ENCODE assay signal across 8 cellular contexts in genomic region chr2:60840880-60841279, GRCh38. TPM values are rescaled to one million over a fixed set of nuclear protein-coding genes. Genes with fewer than 3 reads are reported as not detected.
DNase-seq lines count a peak whose midpoint lies in the region; ATAC-seq, FAIRE-seq and TF ChIP-seq lines count a peak whose summit lies in the region.

No MANE protein-coding gene starts in this region.

- no peak overlapping the region for H3K27ac Mint-ChIP-seq in CD4-positive, alpha-beta T cell
- no peak overlapping the region for H3K27ac Mint-ChIP-seq in WTC11

- CTCF ChIA-PET in CD4-positive, alpha-beta T cell (lab: Charles Lee), result no interaction called here
- CTCF ChIA-PET in WTC11 (lab: Charles Lee), result no interaction called here

- H3K79me2 ChIP-seq in OCI-LY3 (ENCODE audit: low read length), result no peaks in the 10 kb centered on the region

- H3K27me3 ChIP-seq in CD4-positive, alpha-beta T cell (ENCODE audit: control insufficient read depth, insufficient read depth, low read length), result no peaks in the 10 kb centered on the region
- H3K27me3 ChIP-seq in OCI-LY3 (ENCODE audit: low read depth, low read length) (no peaks in the 10 kb centered on the region), stomach (no peaks in the 10 kb centered on the region)

- peak; percentile 46 for ATAC-seq in CD4-positive, alpha-beta T cell (ENCODE audit: poor library complexity)
- ATAC-seq in HG02981 (IDR thresholded peaks at IDR 0.05; ENCODE audit: unreplicated experiment), result peak; percentile 48
- no peak for ATAC-seq in WTC11

- peak; percentile 97 for FAIRE-seq in GM19239 (lab: Jason Lieb, UNC)

- no peaks in the 10 kb centered on the region for H3K27me3 Mint-ChIP-seq in CD4-positive, alpha-beta T cell
- H3K27me3 Mint-ChIP-seq in WTC11 (ENCODE audit: low read depth), result peaks cover 74% of the 10 kb centered on the region

- H3K9me3 ChIP-seq in CD4-positive, alpha-beta T cell (ENCODE audit: control insufficient read depth, low read length), result no peaks in the 10 kb centered on the region
- H3K9me3 ChIP-seq in OCI-LY3 (ENCODE audit: insufficient read depth, low read length), result peaks cover 3% of the 10 kb centered on the region; the same call in 1 of the 2 replicates
- H3K9me3 ChIP-seq in stomach, result no peaks in the 10 kb centered on the region

- H2AFZ ChIP-seq in OCI-LY3 (ENCODE audit: low read depth, low read length), result peak overlapping the region; percentile 35; the same call in 1 of the 2 replicates

- H3K36me3 ChIP-seq in OCI-LY3 (replicated peaks; ENCODE audit: low read depth, low read length), result no peaks in the 10 kb centered on the region
- no peaks in the 10 kb centered on the region for H3K36me3 ChIP-seq in stomach

- peak overlapping the region; percentile 57 for H3K4me3 ChIP-seq in OCI-LY3 (ENCODE audit: low read length)
- no peak overlapping the region for H3K4me3 ChIP-seq in stomach

- no peak for TF ChIP-seq EP300 in stomach (IDR thresholded peaks at IDR 0.05)

- H4K20me1 ChIP-seq in OCI-LY3 (ENCODE audit: insufficient read depth, low read length), result no peaks in the 10 kb centered on the region

- intact Hi-C loops in CD4-positive, alpha-beta T cell (cut with DNase I, micrococcal nuclease), result no loop called here
- intact Hi-C loops in stomach (cut with DNase I; ENCODE audit: low total_unique reads), result no loop called here

- no peaks in the 10 kb centered on the region for H3K36me3 Mint-ChIP-seq in CD4-positive, alpha-beta T cell (ENCODE audit: low read depth)
- no peaks in the 10 kb centered on the region for H3K36me3 Mint-ChIP-seq in WTC11

- no peak overlapping the region for H3K4me3 Mint-ChIP-seq in CD4-positive, alpha-beta T cell
- H3K4me3 Mint-ChIP-seq in WTC11, result no peak overlapping the region

- no peak overlapping the region for H3K27ac ChIP-seq in CD4-positive, alpha-beta T cell (ENCODE audit: low read depth, low read length)
- H3K27ac ChIP-seq in OCI-LY3 (ENCODE audit: low read length) (peak overlapping the region; percentile 87), stomach (no peak overlapping the region)

- no peak for TF ChIP-seq CTCF in CD4-positive, alpha-beta T cell (IDR thresholded peaks at IDR 0.05)
- TF ChIP-seq CTCF in OCI-LY3 (IDR thresholded peaks at IDR 0.05; ENCODE audit: low read depth, low read length), result no peak
- TF ChIP-seq CTCF in WTC11 (IDR thresholded peaks at IDR 0.05), result no peak
- TF ChIP-seq CTCF in stomach (IDR thresholded peaks at IDR 0.05), result no peak

- H3K4me2 ChIP-seq in OCI-LY3 (ENCODE audit: low read length), result peak overlapping the region; percentile 61

- peaks cover 11% of the 10 kb centered on the region for H3K4me1 Mint-ChIP-seq in CD4-positive, alpha-beta T cell (ENCODE audit: low read depth)
- H3K4me1 Mint-ChIP-seq in WTC11, result peaks cover 7% of the 10 kb centered on the region

- peak overlapping the region; percentile 51 for H3K9ac ChIP-seq in OCI-LY3 (ENCODE audit: low read length)

- no peak for TF ChIP-seq POLR2A in stomach (IDR thresholded peaks at IDR 0.05)

- H3K9me3 Mint-ChIP-seq in CD4-positive, alpha-beta T cell, result no peaks in the 10 kb centered on the region
- no peaks in the 10 kb centered on the region for H3K9me3 Mint-ChIP-seq in WTC11

- WGBS in stomach, 5 donors, result 60 to 75% (median 71%) methylated on average over 7 of the region's 7 CpGs

- DNase-seq in CD4-positive, alpha-beta T cell, result no peak
- DNase-seq in GM19239 (ENCODE audit: insufficient read length, low spot score) (no peak), AML-193 (lab: John Stamatoyannopoulos, UW) (no peak), WTC11 (ENCODE audit: low spot score) (no peak), stomach (no peak)
- no peak for DNase-seq in stimulated activated CD4-positive, alpha-beta T cell treated with anti-CD3 and anti-CD28 coated beads, Interleukin-15, amount 100 ng/mL, for 24 hours

- POLR2A ChIA-PET in CD4-positive, alpha-beta T cell (lab: Charles Lee), result no interaction called here
- POLR2A ChIA-PET in WTC11 (lab: Charles Lee), result no interaction called here

- H3K4me1 ChIP-seq in OCI-LY3 (ENCODE audit: low read length), result peaks cover 82% of the 10 kb centered on the region
- no peaks in the 10 kb centered on the region for H3K4me1 ChIP-seq in stomach

TF ChIP-seq in WTC11, 78 proteins besides CTCF, POLR2A, EP300 and RAD21 (continues in another document):
- TF ChIP-seq HMGXB4 (CRISPR knock-in tag; IDR thresholded peaks at IDR 0.05) (no peak), IRF1 (CRISPR knock-in tag; IDR thresholded peaks at IDR 0.05) (no peak), ATF3 (CRISPR knock-in tag; conservative IDR thresholded peaks at IDR 0.05) (no peak), USF1 (CRISPR knock-in tag; IDR thresholded peaks at IDR 0.05) (no peak), CREM (CRISPR knock-in tag; IDR thresholded peaks at IDR 0.05) (no peak), ZNF281 (CRISPR knock-in tag; IDR thresholded peaks at IDR 0.05) (no peak), IRF2 (CRISPR knock-in tag; IDR thresholded peaks at IDR 0.05; ENCODE audit: borderline replicate concordance, low read depth) (no peak), USF2 (CRISPR knock-in tag; IDR thresholded peaks at IDR 0.05) (no peak), ZNF317 (CRISPR knock-in tag; IDR thresholded peaks at IDR 0.05; ENCODE audit: borderline replicate concordance, low read depth) (no peak)

RNA-seq across cellular contexts. Expression of gene REL, which starts 40.5 kb away (rescaled TPM):
- 10 to 100 TPM; 91.9 to 99.9 TPM for total RNA-seq in CD4-positive, alpha-beta T cell
- 6.9 to 8.4 TPM (median 7.0 TPM) in 3 replicates for total RNA-seq in WTC11 (2021)
- 10 to 100 TPM in 2 of 5 donors, 1 to 10 TPM in 3; 2.9 to 74.1 (median 8.7) TPM for total RNA-seq in stomach
- 1 to 10 TPM in 2 of 3 donors, under 1 TPM in 1; 0.60 to 2.0 (median 1.9) TPM for polyA plus RNA-seq in stomach
